Comparison of ENCODE assay signal across 9 cellular contexts in the genomic region with DNA sequence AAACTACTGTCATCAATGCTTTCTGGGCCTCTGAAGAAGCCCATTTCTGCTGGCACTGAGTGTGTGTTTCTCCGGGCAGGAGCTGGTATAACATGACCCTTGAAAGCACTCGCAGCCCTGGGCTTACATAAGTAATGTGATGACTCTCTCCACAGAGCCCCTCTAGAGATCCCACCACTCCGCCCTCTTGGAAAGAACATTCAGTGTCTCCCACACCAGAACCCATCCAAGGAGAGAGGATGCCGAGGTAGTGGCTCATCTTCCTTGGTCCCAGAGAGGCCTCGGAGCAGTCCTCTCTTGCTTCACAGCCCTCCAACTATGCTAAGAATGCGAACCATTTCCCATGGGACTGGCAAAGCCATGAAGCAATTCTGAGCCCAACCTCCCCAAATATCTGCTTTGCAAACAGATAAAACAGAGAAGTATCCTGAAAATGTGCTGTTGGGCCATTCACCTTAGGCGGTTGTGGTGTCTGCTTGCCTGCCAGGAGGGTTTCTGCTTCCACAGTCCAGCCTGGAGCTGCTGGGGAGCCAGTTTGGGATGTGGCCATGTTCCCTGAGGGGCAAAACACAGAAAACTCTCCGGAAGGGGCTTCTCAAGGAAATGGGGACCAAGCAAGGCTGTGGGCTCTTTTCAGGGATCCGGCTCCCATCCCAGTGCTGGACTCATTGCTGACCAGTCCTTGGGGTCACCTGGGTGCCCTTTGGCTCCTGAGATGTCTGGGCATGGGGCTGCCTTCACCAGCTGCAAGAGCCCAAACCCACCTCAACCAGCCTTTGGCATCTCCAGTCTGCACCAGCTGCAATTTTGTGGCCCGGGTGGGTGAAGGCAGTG. TPM values are rescaled to one million over a fixed set of nuclear protein-coding genes. Genes with fewer than 3 reads are reported as not detected.
A peak's percentile ranks its signal among the peaks of the same experiment; 100 is the strongest.
DNase-seq lines count a peak whose midpoint lies in the region; ATAC-seq and TF ChIP-seq lines count a peak whose summit lies in the region.
"Had no signal": no experiment of that assay in that cellular context is flagged by ENCODE, and none has a peak within 500 bp of the region (broad histone marks: within the 10 kb centered on the region; RNA-seq: fewer than 3 reads in every experiment).

No MANE protein-coding gene starts in this region.

- H3K27me3 ChIP-seq in PC-3 (ENCODE audit: low read length) (no peaks in the 10 kb centered on the region), muscle layer of colon (ENCODE audit: control insufficient read depth in 1 of 2, insufficient read depth in 2 of 2, low read length in 2 of 2) (no peaks in the 10 kb centered on the region)

- ATAC-seq in PC-3 (peak; percentile 45), esophagus mucosa (peak; percentile 6), GM18511 (IDR thresholded peaks at IDR 0.05; ENCODE audit: unreplicated experiment) (no peak)

- intact Hi-C loops in PC-3 (cut with micrococcal nuclease): loop anchor here (1.0 kb wide), 1 partner anchor 31 kb away; no protein-coding TSS in a partner anchor

- no peaks in the 10 kb centered on the region for H4K20me1 ChIP-seq in PC-3 (ENCODE audit: low read length)

- POLR2A ChIA-PET in PC-3 (lab: Charles Lee; ENCODE audit: unreplicated experiment): no interaction called here

- H3K4me3 ChIP-seq in PC-3 (ENCODE audit: low read length) (peak overlapping the region; percentile 35; the same call in 1 of the 2 replicates), muscle layer of colon (ENCODE audit: low read depth in 1 of 2, low read length in 2 of 2) (peak overlapping the region in 1 of 2 donors; percentile 6)

- peaks cover 5% of the 10 kb centered on the region for H3F3A ChIP-seq in PC-3 (ENCODE audit: low read length, unreplicated experiment)

- BruUV-seq in PC-3 (replicated peaks; lab: Mats Ljungman, UMichigan): TSS peak; percentile 87

- H3K4me2 ChIP-seq in PC-3 (ENCODE audit: low read length): peak overlapping the region; percentile 73

- DNase-seq in AG08395 (ENCODE audit: low spot score) (peak; percentile 91), PC-3 (peak; percentile 87), GF-D8 (lab: John Stamatoyannopoulos, UW) (no peak), CD1c-positive myeloid dendritic cell (ENCODE audit: extremely low spot score) (no peak), T-helper 1 cell (no peak)

- peaks cover 58% of the 10 kb centered on the region for H3K4me1 ChIP-seq in PC-3 (ENCODE audit: insufficient read depth, low read length)
- peaks cover 43% of the 10 kb centered on the region for H3K4me1 ChIP-seq in muscle layer of colon (ENCODE audit: insufficient read depth, low read length)
- H3K4me1 ChIP-seq: parathyroid adenoma had no signal

- no peaks in the 10 kb centered on the region for H3K9me3 ChIP-seq in PC-3 (ENCODE audit: low read length)
- H3K9me3 ChIP-seq in muscle layer of colon (ENCODE audit: low read length): no peaks in the 10 kb centered on the region

- no peaks in the 10 kb centered on the region for H3K79me2 ChIP-seq in PC-3 (ENCODE audit: low read length)
- H3K79me2 ChIP-seq: parathyroid adenoma had no signal

- H2AFZ ChIP-seq in PC-3 (ENCODE audit: low read length): peak overlapping the region; percentile 5; the same call in 1 of the 2 replicates
- H2AFZ ChIP-seq: parathyroid adenoma had no signal

- H3K36me3 ChIP-seq in PC-3 (ENCODE audit: low read depth, low read length) (no peaks in the 10 kb centered on the region), muscle layer of colon (ENCODE audit: insufficient read depth, low read length) (no peaks in the 10 kb centered on the region)

- peak overlapping the region; percentile 21; the same call in 1 of the 2 replicates for H3K9ac ChIP-seq in PC-3 (ENCODE audit: low read length)
- no peak overlapping the region for H3K9ac ChIP-seq in muscle layer of colon (ENCODE audit: low read length)
- H3K9ac ChIP-seq: parathyroid adenoma had no signal

- no peak for TF ChIP-seq CTCF in PC-3 (conservative IDR thresholded peaks at IDR 0.05; ENCODE audit: low read depth, low read length)

- CTCF ChIA-PET in PC-3 (lab: Charles Lee): no interaction called here

- H3K27ac ChIP-seq in PC-3 (ENCODE audit: low read length): peak overlapping the region; percentile 88
- H3K27ac ChIP-seq in muscle layer of colon (ENCODE audit: low read depth, low read length): peak overlapping the region; percentile 87
- H3K27ac ChIP-seq: parathyroid adenoma had no signal

- no peaks in the 10 kb centered on the region for H3K9me2 ChIP-seq in PC-3 (replicated peaks; ENCODE audit: low read length)

RNA-seq across cellular contexts. Expression of a gene that starts 47.3 kb away (rescaled TPM):
- total RNA-seq in PC-3 (2014; rRNA removed) (96.0 and 124 TPM in 2 replicates), esophagus mucosa (33.2 TPM)

Comparison
In these comparisons a context has a peak if more than half of its experiments do, and no peak if none do; other contexts are left out.
1. DNase-seq: peak in AG08395 (single experiment) and PC-3 (single experiment); none in GF-D8 (single experiment), CD1c-positive myeloid dendritic cell (single experiment) and T-helper 1 cell (0 of 5).